ENCODE assay signal across 23 cellular contexts in genomic region chr5:53936481-53937352, GRCh38.
DNase-seq lines count a peak whose midpoint lies in the region; FAIRE-seq and TF ChIP-seq lines count a peak whose summit lies in the region.
"Had no signal": no experiment of that assay in that cellular context is flagged by ENCODE, and none has a peak within 500 bp of the region (broad histone marks: within the 10 kb centered on the region; RNA-seq: fewer than 3 reads in every experiment).

No MANE protein-coding gene starts in this region.

- no peak overlapping the region for H3K27ac ChIP-seq in brain microvascular endothelial cell
- H3K27ac ChIP-seq: cardiac muscle cell, esophagus muscularis mucosa, psoas muscle, SK-N-MC, thyroid gland had no signal

- peaks cover 3% of the 10 kb centered on the region for H3K9me3 Mint-ChIP-seq in nephron progenitor cell
- no peaks in the 10 kb centered on the region for H3K9me3 Mint-ChIP-seq in activated CD4-positive, alpha-beta T cell treated with anti-CD3 and anti-CD28 coated beads, Interleukin-2, amount 10 ng/mL, durations not matched to agents 7 days and 5 days
- H3K9me3 Mint-ChIP-seq: activated naive CD8-positive, alpha-beta T cell treated with anti-CD3 and anti-CD28 coated beads, Interleukin-2, amount 50 U/mL, for 24 hours; activated T-helper 17 cell treated with anti-CD3 and anti-CD28 coated beads, Interleukin-2, amount 50 U/mL, for 72 hours; stimulated activated effector memory CD8-positive, alpha-beta T cell treated with anti-CD3 and anti-CD28 coated beads, Interleukin-12 subunit alpha, Interleukin-12 subunit beta, amount 100 ng/mL, for 72 hours had no signal

- peaks cover 20% of the 10 kb centered on the region for H3K36me3 Mint-ChIP-seq in nephron progenitor cell (ENCODE audit: low read depth)
- H3K36me3 Mint-ChIP-seq in activated CD4-positive, alpha-beta T cell treated with anti-CD3 and anti-CD28 coated beads, Interleukin-2, amount 10 ng/mL, durations not matched to agents 7 days and 5 days (ENCODE audit: low read depth): no peaks in the 10 kb centered on the region
- H3K36me3 Mint-ChIP-seq: stimulated activated effector memory CD8-positive, alpha-beta T cell treated with anti-CD3 and anti-CD28 coated beads, Interleukin-12 subunit alpha, Interleukin-12 subunit beta, amount 100 ng/mL, for 72 hours had no signal

- peaks cover 13% of the 10 kb centered on the region for H3K4me1 Mint-ChIP-seq in nephron progenitor cell
- no peaks in the 10 kb centered on the region for H3K4me1 Mint-ChIP-seq in activated CD4-positive, alpha-beta T cell treated with anti-CD3 and anti-CD28 coated beads, Interleukin-2, amount 10 ng/mL, durations not matched to agents 7 days and 5 days
- H3K4me1 Mint-ChIP-seq: activated naive CD8-positive, alpha-beta T cell treated with anti-CD3 and anti-CD28 coated beads, Interleukin-2, amount 50 U/mL, for 24 hours; activated T-helper 17 cell treated with anti-CD3 and anti-CD28 coated beads, Interleukin-2, amount 50 U/mL, for 72 hours; stimulated activated effector memory CD8-positive, alpha-beta T cell treated with anti-CD3 and anti-CD28 coated beads, Interleukin-12 subunit alpha, Interleukin-12 subunit beta, amount 100 ng/mL, for 72 hours had no signal

- H3K27ac Mint-ChIP-seq in nephron progenitor cell: peak overlapping the region; percentile 61
- H3K27ac Mint-ChIP-seq in activated CD4-positive, alpha-beta T cell treated with anti-CD3 and anti-CD28 coated beads, Interleukin-2, amount 10 ng/mL, durations not matched to agents 7 days and 5 days: no peak overlapping the region
- H3K27ac Mint-ChIP-seq: activated naive CD8-positive, alpha-beta T cell treated with anti-CD3 and anti-CD28 coated beads, Interleukin-2, amount 50 U/mL, for 24 hours; activated T-helper 17 cell treated with anti-CD3 and anti-CD28 coated beads, Interleukin-2, amount 50 U/mL, for 72 hours; stimulated activated effector memory CD8-positive, alpha-beta T cell treated with anti-CD3 and anti-CD28 coated beads, Interleukin-12 subunit alpha, Interleukin-12 subunit beta, amount 100 ng/mL, for 72 hours had no signal

- H3K27me3 ChIP-seq in brain microvascular endothelial cell (replicated peaks): no peaks in the 10 kb centered on the region
- H3K27me3 ChIP-seq: cardiac muscle cell, esophagus muscularis mucosa, thyroid gland had no signal

- no peak overlapping the region for H3K4me3 ChIP-seq in AG10803 (ENCODE audit: low read length)
- no peak overlapping the region for H3K4me3 ChIP-seq in fibroblast of pulmonary artery (replicated peaks; ENCODE audit: low read depth, low read length)
- no peak overlapping the region for H3K4me3 ChIP-seq in brain microvascular endothelial cell (ENCODE audit: low read depth, low read length)
- H3K4me3 ChIP-seq: cardiac muscle cell, esophagus muscularis mucosa, psoas muscle, SK-N-MC, thyroid gland had no signal

- in situ Hi-C loops in brain microvascular endothelial cell (cut with HindIII; ENCODE audit: low pct_ligation_motif_present, low sequenced_read_pairs): no loop called here

- no peaks in the 10 kb centered on the region for H3K27me3 Mint-ChIP-seq in nephron progenitor cell (ENCODE audit: low read depth, poor library complexity)
- H3K27me3 Mint-ChIP-seq in activated CD4-positive, alpha-beta T cell treated with anti-CD3 and anti-CD28 coated beads, Interleukin-2, amount 10 ng/mL, durations not matched to agents 7 days and 5 days: no peaks in the 10 kb centered on the region
- H3K27me3 Mint-ChIP-seq: activated naive CD8-positive, alpha-beta T cell treated with anti-CD3 and anti-CD28 coated beads, Interleukin-2, amount 50 U/mL, for 24 hours; activated T-helper 17 cell treated with anti-CD3 and anti-CD28 coated beads, Interleukin-2, amount 50 U/mL, for 72 hours had no signal

- H3K4me3 Mint-ChIP-seq in nephron progenitor cell: no peak overlapping the region
- H3K4me3 Mint-ChIP-seq in activated CD4-positive, alpha-beta T cell treated with anti-CD3 and anti-CD28 coated beads, Interleukin-2, amount 10 ng/mL, durations not matched to agents 7 days and 5 days: no peak overlapping the region
- H3K4me3 Mint-ChIP-seq: activated naive CD8-positive, alpha-beta T cell treated with anti-CD3 and anti-CD28 coated beads, Interleukin-2, amount 50 U/mL, for 24 hours; activated T-helper 17 cell treated with anti-CD3 and anti-CD28 coated beads, Interleukin-2, amount 50 U/mL, for 72 hours; stimulated activated effector memory CD8-positive, alpha-beta T cell treated with anti-CD3 and anti-CD28 coated beads, Interleukin-12 subunit alpha, Interleukin-12 subunit beta, amount 100 ng/mL, for 72 hours had no signal

- no peak for TF ChIP-seq CTCF in AG10803 (conservative IDR thresholded peaks at IDR 0.05; ENCODE audit: low read length)
- TF ChIP-seq CTCF in fibroblast of pulmonary artery (IDR thresholded peaks at IDR 0.05; ENCODE audit: low read length, missing control alignments): no peak
- no peak for TF ChIP-seq CTCF in nephron progenitor cell (IDR thresholded peaks at IDR 0.05)
- TF ChIP-seq CTCF in brain microvascular endothelial cell (IDR thresholded peaks at IDR 0.05; ENCODE audit: low read depth, low read length, missing control alignments): no peak

- DNase-seq in AG10803 (ENCODE audit: low read depth): peak; percentile 79
- DNase-seq in HTR-8/SVneo (ENCODE audit: insufficient read length, low spot score): no peak
- peak; percentile 59 for DNase-seq in fibroblast of pulmonary artery (ENCODE audit: low read depth)
- DNase-seq in nephron progenitor cell: no peak
- no peak for DNase-seq in activated CD4-positive, alpha-beta T cell treated with anti-CD3 and anti-CD28 coated beads, Interleukin-2, amount 10 ng/mL, durations not matched to agents 7 days and 5 days
- no peak for DNase-seq in activated CD4-positive, alpha-beta T cell treated with anti-CD3 and anti-CD28 coated beads for 1 hour
- no peak for DNase-seq in brain microvascular endothelial cell
- no peak for DNase-seq in NCI-H226
- DNase-seq: ACHN; activated CD4-positive, CD25-positive, alpha-beta regulatory T cell treated with anti-CD3 and anti-CD28 coated beads, Interleukin-2, amount 50 U/mL, for 72 hours; activated naive CD8-positive, alpha-beta T cell treated with anti-CD3 and anti-CD28 coated beads, Interleukin-2, amount 50 U/mL, for 24 hours; islet precursor cell; Kasumi-1; mesendoderm; NCI-H1092 treated with DMSO at 0.1 percent for 48 hours; NCI-H774; psoas muscle; thyroid gland had no signal

- POLR2A ChIA-PET in activated CD4-positive, alpha-beta T cell treated with anti-CD3 and anti-CD28 coated beads, Interleukin-2, amount 10 ng/mL, durations not matched to agents 7 days and 5 days (lab: Charles Lee): interaction anchor here (0.6 kb wide), 1 partner anchor 278 kb away, joined by 3 read pairs; no protein-coding TSS in a partner anchor

- CTCF ChIA-PET in activated CD4-positive, alpha-beta T cell treated with anti-CD3 and anti-CD28 coated beads, Interleukin-2, amount 10 ng/mL, durations not matched to agents 7 days and 5 days (lab: Charles Lee): interaction anchor here (0.5 kb wide), 1 partner anchor 25 kb away, joined by 3 read pairs; no protein-coding TSS in a partner anchor

- H3K36me3 ChIP-seq in brain microvascular endothelial cell (replicated peaks): no peaks in the 10 kb centered on the region
- H3K36me3 ChIP-seq: cardiac muscle cell, esophagus muscularis mucosa, thyroid gland had no signal

- peak; percentile 51 for FAIRE-seq in HTR-8/SVneo (lab: Jason Lieb, UNC)

Comparison
In these comparisons a context has a peak if more than half of its experiments do, and no peak if none do; other contexts are left out.
1. DNase-seq: peak in AG10803 (single experiment) and fibroblast of pulmonary artery (single experiment); none in HTR-8/SVneo (single experiment), nephron progenitor cell (single experiment), activated CD4-positive, alpha-beta T cell treated with anti-CD3 and anti-CD28 coated beads, Interleukin-2, amount 10 ng/mL, durations not matched to agents 7 days and 5 days (single experiment), activated CD4-positive, alpha-beta T cell treated with anti-CD3 and anti-CD28 coated beads for 1 hour (single experiment), brain microvascular endothelial cell (single experiment) and NCI-H226 (single experiment).